Comparison of ENCODE assay signal across 8 cellular contexts in genomic region chr21:16193758-16194606, GRCh38.
DNase-seq lines count a peak whose midpoint lies in the region; TF ChIP-seq lines count a peak whose summit lies in the region.

No MANE protein-coding gene starts in this region.

- 52 to 55% methylated on average over 2 to 7 of the region's 9 CpGs for WGBS in endodermal cell (ENCODE audit: insufficient coverage in 1 of 2, insufficient read length in 1 of 2), 2 experiments
- 15 to 17% methylated on average over 9 of the region's 9 CpGs for WGBS in thyroid gland, 2 donors

- no peaks in the 10 kb centered on the region for H3K27me3 Mint-ChIP-seq in endodermal cell (ENCODE audit: insufficient read depth)

- in situ Hi-C loops in G401 (cut with HindIII; ENCODE audit: low sequenced_read_pairs), result no loop called here

- H3K4me3 Mint-ChIP-seq in endodermal cell, result no peak overlapping the region

- peaks cover 27% of the 10 kb centered on the region for H3K4me1 Mint-ChIP-seq in endodermal cell

- H3K9me3 ChIP-seq in endodermal cell (ENCODE audit: control insufficient read depth, low read length) (no peaks in the 10 kb centered on the region), thyroid gland (no peaks in the 10 kb centered on the region)

- H3K4me3 ChIP-seq in HFF-Myc (replicated peaks; ENCODE audit: low read depth, low read length) (peak overlapping the region; percentile 59), endodermal cell (ENCODE audit: low read length) (no peak overlapping the region), thyroid gland (replicated peaks in 1 of 3) (peak overlapping the region in 2 of 3 donors; percentile 26 to 45)

- H3K36me3 ChIP-seq in endodermal cell (ENCODE audit: control insufficient read depth, insufficient read depth, low read length) (no peaks in the 10 kb centered on the region), thyroid gland (no peaks in the 10 kb centered on the region)

- peak; percentile 25 for TF ChIP-seq CTCF in HFF-Myc (IDR thresholded peaks at IDR 0.05; ENCODE audit: low read depth, low read length, missing control alignments)
- peak; percentile 17 for TF ChIP-seq CTCF in endodermal cell (conservative IDR thresholded peaks at IDR 0.05)
- TF ChIP-seq CTCF in thyroid gland (IDR thresholded peaks at IDR 0.05), result peak in 2 of 6 experiments; percentile 24 to 39

- peaks cover 2% of the 10 kb centered on the region for H3K9me3 Mint-ChIP-seq in endodermal cell

- H3K27ac Mint-ChIP-seq in endodermal cell, result peak overlapping the region; percentile 20

- peak in 1 of 2 donors; percentile 53 for TF ChIP-seq POLR2A in thyroid gland (IDR thresholded peaks at IDR 0.05)

- H3K27ac ChIP-seq in endodermal cell (ENCODE audit: low read depth, low read length) (peak overlapping the region; percentile 96), thyroid gland (peak overlapping the region; percentile 54 to 86 (median 77))

- H3K9ac ChIP-seq in endodermal cell (ENCODE audit: extremely low read depth, low read length, poor library complexity, severe bottlenecking), result no peak overlapping the region

- H3K27me3 ChIP-seq in endodermal cell (ENCODE audit: control insufficient read depth, insufficient read depth, low read length, poor library complexity, severe bottlenecking) (no peaks in the 10 kb centered on the region), thyroid gland (no peaks in the 10 kb centered on the region)

- no peaks in the 10 kb centered on the region for H3K36me3 Mint-ChIP-seq in endodermal cell (ENCODE audit: low read depth)

- intact Hi-C loops in thyroid gland (cut with DNase I), result loop anchor here (10.0 kb wide), 1 partner anchor 131 kb away; no protein-coding TSS in a partner anchor

- peaks cover 8% of the 10 kb centered on the region for H3K4me1 ChIP-seq in endodermal cell (ENCODE audit: control insufficient read depth, insufficient read depth, low read length)
- peaks cover 0 to 4% of the 10 kb centered on the region in 2 donors for H3K4me1 ChIP-seq in thyroid gland

- DNase-seq in G401 (ENCODE audit: low spot score) (peak; percentile 58), HFF-Myc (ENCODE audit: extremely low read depth, low read depth) (peak; percentile 71), OCI-M1 (lab: John Stamatoyannopoulos, UW) (peak; percentile 98), endodermal cell (peak; percentile 68), lung microvascular endothelial cell (ENCODE audit: low read depth in 2 of 2) (peak; percentile 85 to 86), thyroid gland (peak; percentile 64 to 70), NCI-H2227 (lab: John Stamatoyannopoulos, UW; ENCODE audit: unreplicated experiment) (no peak), NCI-H146 (lab: John Stamatoyannopoulos, UW) (no peak)

Comparison
In these comparisons a context has a peak if more than half of its experiments do, and no peak if none do; other contexts are left out.
1. DNase-seq: peak in G401 (single experiment), HFF-Myc (single experiment), OCI-M1 (single experiment), endodermal cell (single experiment), lung microvascular endothelial cell (2 of 2) and thyroid gland (2 of 2); none in NCI-H2227 (single experiment) and NCI-H146 (single experiment).